Comparison of ENCODE assay signal across 8 cellular contexts in genomic region chr7:139232377-139232717, GRCh38. TPM values are rescaled to one million over a fixed set of nuclear protein-coding genes. Genes with fewer than 3 reads are reported as not detected.
DNase-seq lines count a peak whose midpoint lies in the region; ATAC-seq, FAIRE-seq and TF ChIP-seq lines count a peak whose summit lies in the region.

No MANE protein-coding gene starts in this region.

- H3K4me1 ChIP-seq in OCI-LY3 (ENCODE audit: low read length) (peaks cover 15% of the 10 kb centered on the region), endodermal cell (ENCODE audit: control insufficient read depth, insufficient read depth, low read length) (no peaks in the 10 kb centered on the region), neutrophil (ENCODE audit: control insufficient read depth in 1 of 2, insufficient read depth in 1 of 2, low read depth in 1 of 2, low read length in 1 of 2) (peaks cover 17% of the 10 kb centered on the region in 2 experiments)

- peak overlapping the region; percentile 95 for H3K4me3 Mint-ChIP-seq in endodermal cell

- peak overlapping the region; percentile 92 for H3K27ac Mint-ChIP-seq in endodermal cell

- no peak overlapping the region for H2AFZ ChIP-seq in OCI-LY3 (ENCODE audit: low read depth, low read length)

- H3K9me3 ChIP-seq in OCI-LY3 (ENCODE audit: insufficient read depth, low read length): no peaks in the 10 kb centered on the region
- peaks cover 6% of the 10 kb centered on the region for H3K9me3 ChIP-seq in endodermal cell (ENCODE audit: control insufficient read depth, low read length)
- no peaks in the 10 kb centered on the region for H3K9me3 ChIP-seq in neutrophil

- DNase-seq in GM12892 (ENCODE audit: insufficient read length) (no peak), endodermal cell (no peak), NAMALWA (ENCODE audit: low spot score) (no peak), DMS153 (lab: John Stamatoyannopoulos, UW) (no peak), medulla oblongata (ENCODE audit: extremely low spot score) (no peak)

- peak; percentile 21 for FAIRE-seq in GM12892 (lab: Jason Lieb, UNC)

- TF ChIP-seq CTCF in OCI-LY3 (IDR thresholded peaks at IDR 0.05; ENCODE audit: low read depth, low read length): no peak
- no peak for TF ChIP-seq CTCF in endodermal cell (conservative IDR thresholded peaks at IDR 0.05)
- no peak for TF ChIP-seq CTCF in neutrophil (IDR thresholded peaks at IDR 0.05)

- WGBS in endodermal cell (ENCODE audit: insufficient coverage in 1 of 2, insufficient read length in 1 of 2), 2 experiments: 3% methylated on average over 5 of the region's 8 CpGs; no CpG with 5 or more reads in 1 of the 2 experiments

- H3K4me1 Mint-ChIP-seq in endodermal cell: peaks cover 23% of the 10 kb centered on the region

- no peak for ATAC-seq in GM18907 (IDR thresholded peaks at IDR 0.05; ENCODE audit: unreplicated experiment)

- peaks cover 5% of the 10 kb centered on the region for H3K9me3 Mint-ChIP-seq in endodermal cell

- TF ChIP-seq POLR2A in GM12892 (IDR thresholded peaks at IDR 0.05; ENCODE audit: low read depth, low read length): no peak

- H3K27me3 ChIP-seq in OCI-LY3 (ENCODE audit: low read depth, low read length): 0 out of 2 replicates have a peak, but pooled peaks cover 7% of the 10 kb centered on the region
- H3K27me3 ChIP-seq in endodermal cell (ENCODE audit: control insufficient read depth, insufficient read depth, low read length, poor library complexity, severe bottlenecking): no peaks in the 10 kb centered on the region
- no peaks in the 10 kb centered on the region for H3K27me3 ChIP-seq in neutrophil

- peak overlapping the region; percentile 90 for H3K4me2 ChIP-seq in OCI-LY3 (ENCODE audit: low read length)

- H3K36me3 ChIP-seq in OCI-LY3 (replicated peaks; ENCODE audit: low read depth, low read length) (peaks cover 2% of the 10 kb centered on the region), endodermal cell (ENCODE audit: control insufficient read depth, insufficient read depth, low read length) (peaks cover 5% of the 10 kb centered on the region), neutrophil (peaks cover 6% of the 10 kb centered on the region)

- H4K20me1 ChIP-seq in OCI-LY3 (ENCODE audit: insufficient read depth, low read length): peaks cover 9% of the 10 kb centered on the region

- no peaks in the 10 kb centered on the region for H3K27me3 Mint-ChIP-seq in endodermal cell (ENCODE audit: insufficient read depth)

- H3K4me3 ChIP-seq in OCI-LY3 (ENCODE audit: low read length) (peak overlapping the region; percentile 90), endodermal cell (ENCODE audit: low read length) (peak overlapping the region; percentile 96), neutrophil (ENCODE audit: low read depth in 1 of 2, low read length in 1 of 2) (peak overlapping the region; percentile 91 to 98)

- H3K27ac ChIP-seq in OCI-LY3 (ENCODE audit: low read length) (no peak overlapping the region), endodermal cell (ENCODE audit: low read depth, low read length) (no peak overlapping the region), neutrophil (peak overlapping the region; percentile 92)

- H3K36me3 Mint-ChIP-seq in endodermal cell (ENCODE audit: low read depth): peaks cover 4% of the 10 kb centered on the region

- H3K79me2 ChIP-seq in OCI-LY3 (ENCODE audit: low read length): peaks cover 32% of the 10 kb centered on the region

- H3K9ac ChIP-seq in OCI-LY3 (ENCODE audit: low read length): peak overlapping the region; percentile 82
- H3K9ac ChIP-seq in endodermal cell (ENCODE audit: extremely low read depth, low read length, poor library complexity, severe bottlenecking): peak overlapping the region; percentile 56

RNA-seq across cellular contexts. Expression of gene UBN2, which starts 1.3 kb away (rescaled TPM):
- polyA plus RNA-seq in GM12892 (2012; ENCODE audit: missing spikeins): 4.3 TPM
- 10 to 100 TPM; 45.3 to 48.8 TPM for total RNA-seq in endodermal cell
- polyA plus RNA-seq in endodermal cell (2013, experiment 1 of 2): 8.1 TPM
- 9.1 TPM for polyA plus RNA-seq in endodermal cell (2013, experiment 2 of 2)
